Comparison of ENCODE assay signal across 12 cellular contexts in genomic region chr4:147837435-147837834, GRCh38.
DNase-seq lines count a peak whose midpoint lies in the region; TF ChIP-seq lines count a peak whose summit lies in the region.
"Had no signal": no experiment of that assay in that cellular context is flagged by ENCODE, and none has a peak within 500 bp of the region (broad histone marks: within the 10 kb centered on the region; RNA-seq: fewer than 3 reads in every experiment).

No MANE protein-coding gene starts in this region.

- H3K79me2 ChIP-seq in mesendoderm (ENCODE audit: control insufficient read depth, insufficient read depth, low read length), result no peaks in the 10 kb centered on the region

- intact Hi-C loops in breast epithelium (cut with DNase I; ENCODE audit: low total_unique reads), result no loop called here

- CTCF ChIA-PET in GM10248 (lab: Yijun Ruan, JAX), result interaction anchor here (1.1 to 16.9 kb wide), 5 partner anchors 12 to 106 kb away, joined by 3 to 210 read pairs (median 5); partner anchors contain the start of gene ARHGAP10

- H2BK15ac ChIP-seq in mesendoderm (replicated peaks; ENCODE audit: low read depth), result no peak overlapping the region

- no peaks in the 10 kb centered on the region for H3K79me1 ChIP-seq in mesendoderm (ENCODE audit: low read length)

- no peak overlapping the region for H3K18ac ChIP-seq in mesendoderm (ENCODE audit: low read length)

- H2BK5ac ChIP-seq in mesendoderm (ENCODE audit: low read length), result no peak overlapping the region

- no peak overlapping the region for H3K4ac ChIP-seq in mesendoderm (ENCODE audit: low read depth, low read length)

- H2BK120ac ChIP-seq in mesendoderm (ENCODE audit: low read depth, low read length), result peak overlapping the region; percentile 28

- peaks cover 9% of the 10 kb centered on the region for H3K9me3 Mint-ChIP-seq in HFFc6
- H3K9me3 Mint-ChIP-seq: central memory CD8-positive, alpha-beta T cell had no signal

- H4K8ac ChIP-seq in mesendoderm (ENCODE audit: low read depth, low read length), result no peak overlapping the region

- peaks cover 4% of the 10 kb centered on the region for H3K27me3 Mint-ChIP-seq in HFFc6 (ENCODE audit: insufficient read depth)
- H3K27me3 Mint-ChIP-seq: central memory CD8-positive, alpha-beta T cell had no signal

- H3K36me3 Mint-ChIP-seq in HFFc6 (ENCODE audit: low read depth), result peaks cover 28% of the 10 kb centered on the region

- no peak overlapping the region for H2AK5ac ChIP-seq in mesendoderm (ENCODE audit: low read length)

- TF ChIP-seq POLR2A in breast epithelium (IDR thresholded peaks at IDR 0.05), result no peak

- H3K4me1 Mint-ChIP-seq in HFFc6 (ENCODE audit: low read depth), result peaks cover 80% of the 10 kb centered on the region

- H3K9me3 ChIP-seq in breast epithelium, result no peaks in the 10 kb centered on the region
- H3K9me3 ChIP-seq: Caco-2, right lobe of liver had no signal

- no peaks in the 10 kb centered on the region for H3K4me1 ChIP-seq in breast epithelium
- H3K4me1 ChIP-seq in mesendoderm (ENCODE audit: control insufficient read depth, low read depth, low read length), result no peaks in the 10 kb centered on the region
- H3K4me1 ChIP-seq: Caco-2, right lobe of liver had no signal

- no peak overlapping the region; the same call in 1 of the 2 replicates for H3K27ac Mint-ChIP-seq in HFFc6

- H3K23ac ChIP-seq in mesendoderm (ENCODE audit: low read length), result no peak overlapping the region

- TF ChIP-seq CTCF in AG09319 (IDR thresholded peaks at IDR 0.05; ENCODE audit: low read depth, low read length) (peak; percentile 6; the same call in 1 of the 2 replicates), HFFc6 (IDR thresholded peaks at IDR 0.05) (peak; percentile 37), breast epithelium (IDR thresholded peaks at IDR 0.05) (no peak), GM10248 (IDR thresholded peaks at IDR 0.05; ENCODE audit: control extremely low read depth, extremely low read depth, low read depth, missing control alignments) (no peak)

- no peaks in the 10 kb centered on the region for H3K27me3 ChIP-seq in breast epithelium
- H3K27me3 ChIP-seq in mesendoderm (ENCODE audit: insufficient read depth, low read length, poor library complexity), result no peaks in the 10 kb centered on the region
- H3K27me3 ChIP-seq: right lobe of liver had no signal

- no peaks in the 10 kb centered on the region for H3K36me3 ChIP-seq in breast epithelium
- no peaks in the 10 kb centered on the region for H3K36me3 ChIP-seq in mesendoderm (ENCODE audit: control insufficient read depth, insufficient read depth, low read length)
- H3K36me3 ChIP-seq: right lobe of liver had no signal

- no peak overlapping the region for H3K56ac ChIP-seq in mesendoderm (ENCODE audit: low read length)

- POLR2A ChIA-PET in GM10248 (lab: Yijun Ruan, JAX), result no interaction called here

- no peak overlapping the region for H4K5ac ChIP-seq in mesendoderm (ENCODE audit: low read length)

- DNase-seq in AG09319 (ENCODE audit: extremely low read depth, low read depth), result no peak
- peak; percentile 52 for DNase-seq in HFFc6
- no peak for DNase-seq in breast epithelium (ENCODE audit: low spot score in 2 of 2)
- peak; percentile 41 for DNase-seq in mesendoderm
- no peak for DNase-seq in COLO668 (lab: John Stamatoyannopoulos, UW; ENCODE audit: unreplicated experiment)
- DNase-seq in GM10248 (ENCODE audit: extremely low spot score), result no peak
- DNase-seq in HuH-7.5 (ENCODE audit: low spot score), result no peak
- no peak for DNase-seq in mesenteric fat pad (ENCODE audit: low spot score)
- DNase-seq: NCI-H1105, right lobe of liver had no signal

- H3K4me3 ChIP-seq in breast epithelium (no peak overlapping the region), mesendoderm (ENCODE audit: low read length) (no peak overlapping the region)
- H3K4me3 ChIP-seq: right lobe of liver had no signal

- no peak overlapping the region for H3K4me2 ChIP-seq in mesendoderm (ENCODE audit: low read length)

- H3K27ac ChIP-seq in breast epithelium, result peak overlapping the region; percentile 68 to 88
- H3K27ac ChIP-seq in mesendoderm (ENCODE audit: low read depth, low read length), result no peak overlapping the region
- H3K27ac ChIP-seq: right lobe of liver had no signal

- no peak overlapping the region for H3K4me3 Mint-ChIP-seq in HFFc6
- H3K4me3 Mint-ChIP-seq: central memory CD8-positive, alpha-beta T cell had no signal

- WGBS in mesendoderm (ENCODE audit: extremely low coverage, insufficient coverage, low lambda C conversion rate), result no CpG with 5 or more reads among the region's 1 CpG

- H3K9ac ChIP-seq in mesendoderm (ENCODE audit: low read length), result no peak overlapping the region

Comparison
In these comparisons a context has a peak if more than half of its experiments do, and no peak if none do; other contexts are left out.
1. DNase-seq: peak in HFFc6 (single experiment) and mesendoderm (single experiment); none in AG09319 (single experiment), breast epithelium (0 of 2), COLO668 (single experiment), GM10248 (single experiment), HuH-7.5 (single experiment) and mesenteric fat pad (single experiment).
2. CTCF ChIP-seq: peak in AG09319 (single experiment) and HFFc6 (single experiment); none in breast epithelium (0 of 3) and GM10248 (single experiment).